Comparison of ENCODE assay signal across 17 cellular contexts in the genomic region with DNA sequence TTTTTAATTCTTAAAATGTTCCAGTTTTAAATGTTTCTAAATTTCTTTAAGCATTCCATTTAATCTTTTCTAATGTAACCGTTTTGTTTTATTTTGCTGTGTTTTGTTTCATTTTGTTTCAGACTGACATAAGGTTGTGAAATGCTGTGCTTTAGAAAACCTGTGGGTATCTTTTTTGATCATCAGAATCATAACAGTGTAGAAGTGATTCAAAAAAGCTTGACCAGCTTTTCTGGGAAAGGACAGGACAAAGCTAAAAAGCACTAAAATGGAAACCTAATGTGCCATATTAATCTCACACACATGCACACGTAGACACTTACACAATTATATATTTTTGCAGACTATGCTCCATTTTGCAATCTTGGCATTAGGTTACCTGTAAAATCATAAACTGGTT. TPM values are rescaled to one million over a fixed set of nuclear protein-coding genes. Genes with fewer than 3 reads are reported as not detected.
DNase-seq lines count a peak whose midpoint lies in the region; ATAC-seq and TF ChIP-seq lines count a peak whose summit lies in the region.
"Had no signal": no experiment of that assay in that cellular context is flagged by ENCODE, and none has a peak within 500 bp of the region (broad histone marks: within the 10 kb centered on the region; RNA-seq: fewer than 3 reads in every experiment).

No MANE protein-coding gene starts in this region.

- H3K9me3 Mint-ChIP-seq in natural killer cell treated with Interleukin-12 subunit alpha and Interleukin-12 subunit beta and Interleukin-15 and Interleukin-18, amount 100 ng/mL, for 72 hours = no peaks in the 10 kb centered on the region
- H3K9me3 Mint-ChIP-seq in natural killer cell (no peaks in the 10 kb centered on the region), glutamatergic neuron (ENCODE audit: unreplicated experiment) (no peaks in the 10 kb centered on the region), mesothelial cell of epicardium (no peaks in the 10 kb centered on the region)
- H3K9me3 Mint-ChIP-seq in activated T-helper 17 cell treated with anti-CD3 and anti-CD28 coated beads, Interleukin-2, amount 50 U/mL, for 72 hours = no peaks in the 10 kb centered on the region
- H3K9me3 Mint-ChIP-seq: CD4-positive, alpha-beta memory T cell; CD8-positive, alpha-beta memory T cell had no signal

- no peaks in the 10 kb centered on the region for H3K36me3 Mint-ChIP-seq in natural killer cell treated with Interleukin-12 subunit alpha and Interleukin-12 subunit beta and Interleukin-15 and Interleukin-18, amount 100 ng/mL, for 72 hours
- H3K36me3 Mint-ChIP-seq in natural killer cell (no peaks in the 10 kb centered on the region), glutamatergic neuron (ENCODE audit: unreplicated experiment) (no peaks in the 10 kb centered on the region), mesothelial cell of epicardium (no peaks in the 10 kb centered on the region)
- H3K36me3 Mint-ChIP-seq in activated T-helper 17 cell treated with anti-CD3 and anti-CD28 coated beads, Interleukin-2, amount 50 U/mL, for 72 hours (ENCODE audit: low read depth) = no peaks in the 10 kb centered on the region
- H3K36me3 Mint-ChIP-seq: CD14-positive monocyte; CD4-positive, alpha-beta memory T cell; CD4-positive, CD25-positive, alpha-beta regulatory T cell; CD8-positive, alpha-beta memory T cell had no signal

- peak; percentile 48 to 56 for ATAC-seq in natural killer cell treated with Interleukin-12 subunit alpha and Interleukin-12 subunit beta and Interleukin-15 and Interleukin-18, amount 100 ng/mL, for 72 hours
- ATAC-seq in natural killer cell (no peak), HG02798 (IDR thresholded peaks at IDR 0.05; ENCODE audit: poor library complexity, unreplicated experiment) (no peak)
- peak; percentile 52 for ATAC-seq in activated T-helper 17 cell treated with anti-CD3 and anti-CD28 coated beads, Interleukin-2, amount 50 U/mL, for 72 hours (replicated peaks)

- H3K27ac Mint-ChIP-seq in natural killer cell treated with Interleukin-12 subunit alpha and Interleukin-12 subunit beta and Interleukin-15 and Interleukin-18, amount 100 ng/mL, for 72 hours = peak overlapping the region in 1 of 2 donors; percentile 22
- H3K27ac Mint-ChIP-seq in natural killer cell (no peak overlapping the region), glutamatergic neuron (ENCODE audit: unreplicated experiment) (peak overlapping the region; percentile 65), mesothelial cell of epicardium (no peak overlapping the region)
- no peak overlapping the region for H3K27ac Mint-ChIP-seq in activated T-helper 17 cell treated with anti-CD3 and anti-CD28 coated beads, Interleukin-2, amount 50 U/mL, for 72 hours
- H3K27ac Mint-ChIP-seq: B cell; CD14-positive monocyte; CD4-positive, alpha-beta memory T cell; CD4-positive, CD25-positive, alpha-beta regulatory T cell; CD8-positive, alpha-beta memory T cell had no signal

- no peak for DNase-seq in natural killer cell treated with Interleukin-12 subunit alpha and Interleukin-12 subunit beta and Interleukin-15 and Interleukin-18, amount 100 ng/mL, for 72 hours (ENCODE audit: low spot score)
- no peak for DNase-seq in natural killer cell
- no peak for DNase-seq in glutamatergic neuron
- DNase-seq in Ammon's horn (ENCODE audit: low spot score) = no peak
- DNase-seq in mesothelial cell of epicardium (ENCODE audit: low spot score in 2 of 2, unreplicated experiment in 2 of 2) = no peak
- DNase-seq: 8988T; ACHN; CD4-positive, alpha-beta memory T cell; CD4-positive, CD25-positive, alpha-beta regulatory T cell; CD8-positive, alpha-beta memory T cell; COR-L47; DMS79 treated with DMSO at 0.1 percent for 48 hours; GF-D8 had no signal

- intact Hi-C loops in natural killer cell (cut with micrococcal nuclease) = no loop called here

- H3K4me3 Mint-ChIP-seq in natural killer cell treated with Interleukin-12 subunit alpha and Interleukin-12 subunit beta and Interleukin-15 and Interleukin-18, amount 100 ng/mL, for 72 hours = peak overlapping the region; percentile 40
- H3K4me3 Mint-ChIP-seq in natural killer cell (no peak overlapping the region), glutamatergic neuron (ENCODE audit: unreplicated experiment) (no peak overlapping the region), mesothelial cell of epicardium (no peak overlapping the region)
- H3K4me3 Mint-ChIP-seq in activated T-helper 17 cell treated with anti-CD3 and anti-CD28 coated beads, Interleukin-2, amount 50 U/mL, for 72 hours = no peak overlapping the region
- H3K4me3 Mint-ChIP-seq: B cell; CD14-positive monocyte; CD4-positive, alpha-beta memory T cell; CD4-positive, CD25-positive, alpha-beta regulatory T cell; CD8-positive, alpha-beta memory T cell had no signal

- TF ChIP-seq CTCF in natural killer cell (IDR thresholded peaks at IDR 0.05) (no peak), glutamatergic neuron (IDR thresholded peaks at IDR 0.05; ENCODE audit: partially characterized antibody, unreplicated experiment) (no peak), mesothelial cell of epicardium (IDR thresholded peaks at IDR 0.05; ENCODE audit: unreplicated experiment) (no peak)

- H3K27me3 Mint-ChIP-seq in natural killer cell treated with Interleukin-12 subunit alpha and Interleukin-12 subunit beta and Interleukin-15 and Interleukin-18, amount 100 ng/mL, for 72 hours = no peaks in the 10 kb centered on the region
- H3K27me3 Mint-ChIP-seq in natural killer cell (ENCODE audit: low read depth in 2 of 2) (no peaks in the 10 kb centered on the region), glutamatergic neuron (ENCODE audit: unreplicated experiment) (no peaks in the 10 kb centered on the region), mesothelial cell of epicardium (ENCODE audit: low read depth) (peaks cover 61% of the 10 kb centered on the region)
- H3K27me3 Mint-ChIP-seq in activated T-helper 17 cell treated with anti-CD3 and anti-CD28 coated beads, Interleukin-2, amount 50 U/mL, for 72 hours = no peaks in the 10 kb centered on the region
- H3K27me3 Mint-ChIP-seq: B cell; CD4-positive, CD25-positive, alpha-beta regulatory T cell; CD8-positive, alpha-beta memory T cell had no signal

- H3K4me1 Mint-ChIP-seq in natural killer cell treated with Interleukin-12 subunit alpha and Interleukin-12 subunit beta and Interleukin-15 and Interleukin-18, amount 100 ng/mL, for 72 hours (ENCODE audit: low read depth in 2 of 2) = peaks cover 16 to 22% of the 10 kb centered on the region in 2 donors
- peaks cover 10 to 16% of the 10 kb centered on the region in 2 donors for H3K4me1 Mint-ChIP-seq in natural killer cell
- H3K4me1 Mint-ChIP-seq in activated T-helper 17 cell treated with anti-CD3 and anti-CD28 coated beads, Interleukin-2, amount 50 U/mL, for 72 hours = no peaks in the 10 kb centered on the region
- peaks cover 27% of the 10 kb centered on the region for H3K4me1 Mint-ChIP-seq in glutamatergic neuron (ENCODE audit: low read depth, unreplicated experiment)
- peaks cover 18% of the 10 kb centered on the region for H3K4me1 Mint-ChIP-seq in mesothelial cell of epicardium
- H3K4me1 Mint-ChIP-seq: CD14-positive monocyte; CD4-positive, alpha-beta memory T cell; CD4-positive, CD25-positive, alpha-beta regulatory T cell had no signal

RNA-seq across cellular contexts. Expression of gene VAV3, which starts 7.8 kb away (rescaled TPM):
- 10 to 100 TPM; 11.6 to 14.1 TPM for total RNA-seq in natural killer cell treated with Interleukin-12 subunit alpha and Interleukin-12 subunit beta and Interleukin-15 and Interleukin-18, amount 100 ng/mL, for 72 hours
- 100 to 1,000 TPM in 1 of 3 donors, 10 to 100 TPM in 2; 95.8 to 101 (median 96.6) TPM for total RNA-seq in natural killer cell
- total RNA-seq in activated T-helper 17 cell treated with anti-CD3 and anti-CD28 coated beads, Interleukin-2, amount 50 U/mL, for 72 hours = 1 to 10 TPM; 1.7 to 4.9 TPM
- total RNA-seq in glutamatergic neuron (ENCODE audit: unreplicated experiment) = 25.8 TPM
- total RNA-seq in mesothelial cell of epicardium = 2.1 to 3.2 TPM (median 2.4 TPM) in 3 replicates

Comparison
In these comparisons a context has a peak if more than half of its experiments do, and no peak if none do; other contexts are left out.
1. ATAC-seq: peak in natural killer cell treated with Interleukin-12 subunit alpha and Interleukin-12 subunit beta and Interleukin-15 and Interleukin-18, amount 100 ng/mL, for 72 hours (2 of 2) and activated T-helper 17 cell treated with anti-CD3 and anti-CD28 coated beads, Interleukin-2, amount 50 U/mL, for 72 hours (single experiment); none in natural killer cell (0 of 3) and HG02798 (single experiment).